13 cellular contexts compared by ENCODE assay signal in genomic region chr10:71323407-71323806, GRCh38. TPM values are rescaled to one million over a fixed set of nuclear protein-coding genes. Genes with fewer than 3 reads are reported as not detected.
DNase-seq lines count a peak whose midpoint lies in the region; ATAC-seq, FAIRE-seq and TF ChIP-seq lines count a peak whose summit lies in the region.
"Had no signal": no experiment of that assay in that cellular context is flagged by ENCODE, and none has a peak within 500 bp of the region (broad histone marks: within the 10 kb centered on the region; RNA-seq: fewer than 3 reads in every experiment).

No MANE protein-coding gene starts in this region.

- BruUV-seq in GM12878 (replicated peaks; lab: Mats Ljungman, UMichigan): no TSS peak

- peak; percentile 27 for FAIRE-seq in GM12878 (lab: Jason Lieb, UNC)

- no peak for TF ChIP-seq EP300 in GM12878 (IDR thresholded peaks at IDR 0.05; ENCODE audit: borderline replicate concordance in 1 of 2, control insufficient read depth in 1 of 2, low read depth in 2 of 2, low read length in 2 of 2)

- H3K27me3 ChIP-seq in Karpas-422 (ENCODE audit: low read length): no peaks in the 10 kb centered on the region
- no peaks in the 10 kb centered on the region for H3K27me3 ChIP-seq in GM12878 (replicated peaks in 1 of 2; ENCODE audit: control insufficient read depth in 2 of 2, insufficient read depth in 2 of 2, low read length in 1 of 2)
- no peaks in the 10 kb centered on the region for H3K27me3 ChIP-seq in osteoblast (ENCODE audit: insufficient read depth, low read length)
- H3K27me3 ChIP-seq in esophagus squamous epithelium: no peaks in the 10 kb centered on the region
- H3K27me3 ChIP-seq: spleen, stomach had no signal

- intact Hi-C loops in GM12878 (cut with micrococcal nuclease; ENCODE audit: unreplicated experiment) (no loop called here), esophagus squamous epithelium (cut with DNase I) (loop anchor here (10.0 kb wide), 1 partner anchor 491 kb away; no protein-coding TSS in a partner anchor)

- peak; percentile 18 for DNase-seq in activated CD4-positive, alpha-beta T cell treated with anti-CD3 and anti-CD28 coated beads, Interleukin-2, amount 10 ng/mL, durations not matched to agents 7 days and 5 days
- no peak for DNase-seq in activated CD4-positive, alpha-beta T cell treated with anti-CD3 and anti-CD28 coated beads for 4 hours
- peak; percentile 77 for DNase-seq in Karpas-422
- DNase-seq in GM12878 (ENCODE audit: low read depth, low spot score): no peak
- peak; percentile 94 for DNase-seq in osteoblast (ENCODE audit: insufficient read length, low spot score, missing footprints)
- no peak for DNase-seq in esophagus squamous epithelium (lab: John Stamatoyannopoulos, UW)
- DNase-seq: activated CD4-positive, alpha-beta T cell treated with anti-CD3 and anti-CD28 coated beads, Interleukin-2, amount 50 U/mL, for 4 hours; CD4-positive, alpha-beta T cell; spleen; stomach had no signal

- H3K4me1 Mint-ChIP-seq in activated CD4-positive, alpha-beta T cell treated with anti-CD3 and anti-CD28 coated beads, Interleukin-2, amount 10 ng/mL, durations not matched to agents 7 days and 5 days: peaks cover 17% of the 10 kb centered on the region
- peaks cover 9% of the 10 kb centered on the region for H3K4me1 Mint-ChIP-seq in activated T-helper 17 cell treated with anti-CD3 and anti-CD28 coated beads, Interleukin-2, amount 50 U/mL, for 72 hours

- H4K20me1 ChIP-seq in Karpas-422 (ENCODE audit: insufficient read depth, low read depth, low read length) (no peaks in the 10 kb centered on the region), GM12878 (ENCODE audit: control insufficient read depth, insufficient read depth) (no peaks in the 10 kb centered on the region), osteoblast (ENCODE audit: insufficient read depth, low read length) (no peaks in the 10 kb centered on the region)

- WGBS in GM12878 (ENCODE audit: insufficient coverage, insufficient replicate concordance, low lambda C conversion rate, missing lambda C conversion rate): 63% methylated on average over 4 of the region's 4 CpGs
- 89 to 91% methylated on average over 4 of the region's 4 CpGs for WGBS in esophagus squamous epithelium, 2 donors

- in situ Hi-C loops in GM12878 (cut with MboI): loop anchor here (5.0 kb wide), 1 partner anchor 34 kb away; no protein-coding TSS in a partner anchor

- no peak overlapping the region for H3K4me3 Mint-ChIP-seq in activated CD4-positive, alpha-beta T cell treated with anti-CD3 and anti-CD28 coated beads, Interleukin-2, amount 10 ng/mL, durations not matched to agents 7 days and 5 days
- H3K4me3 Mint-ChIP-seq in activated T-helper 17 cell treated with anti-CD3 and anti-CD28 coated beads, Interleukin-2, amount 50 U/mL, for 72 hours: no peak overlapping the region
- H3K4me3 Mint-ChIP-seq: brain; CD4-positive, alpha-beta T cell had no signal

- no peak overlapping the region for H3K27ac Mint-ChIP-seq in activated CD4-positive, alpha-beta T cell treated with anti-CD3 and anti-CD28 coated beads, Interleukin-2, amount 10 ng/mL, durations not matched to agents 7 days and 5 days
- no peak overlapping the region for H3K27ac Mint-ChIP-seq in activated T-helper 17 cell treated with anti-CD3 and anti-CD28 coated beads, Interleukin-2, amount 50 U/mL, for 72 hours
- H3K27ac Mint-ChIP-seq: CD4-positive, alpha-beta T cell had no signal

- H3K4me2 ChIP-seq in Karpas-422 (ENCODE audit: low read depth, low read length, poor library complexity, severe bottlenecking) (no peak overlapping the region), GM12878 (ENCODE audit: control insufficient read depth, insufficient read depth) (no peak overlapping the region), osteoblast (ENCODE audit: insufficient read depth, low read length) (no peak overlapping the region)

- ATAC-seq in GM12878 (no peak), HG03039 (IDR thresholded peaks at IDR 0.05; ENCODE audit: unreplicated experiment) (no peak)
- no peak for ATAC-seq in activated T-helper 17 cell treated with anti-CD3 and anti-CD28 coated beads, Interleukin-2, amount 50 U/mL, for 72 hours (replicated peaks)

- H3K36me3 ChIP-seq in Karpas-422 (ENCODE audit: insufficient read depth, low read length): no peaks in the 10 kb centered on the region
- no peaks in the 10 kb centered on the region; a peak in 2 of 4 replicates for H3K36me3 ChIP-seq in GM12878 (ENCODE audit: control insufficient read depth in 2 of 2, insufficient read depth in 2 of 2, low read length in 1 of 2)
- peaks cover 3% of the 10 kb centered on the region for H3K36me3 ChIP-seq in osteoblast (ENCODE audit: insufficient read depth, low read length)
- H3K36me3 ChIP-seq in esophagus squamous epithelium: peaks cover 0 to 50% (median 0%) of the 10 kb centered on the region in 3 donors

- CTCF ChIA-PET in activated CD4-positive, alpha-beta T cell treated with anti-CD3 and anti-CD28 coated beads, Interleukin-2, amount 10 ng/mL, durations not matched to agents 7 days and 5 days (lab: Charles Lee): no interaction called here
- CTCF ChIA-PET in GM12878 (lab: Yijun Ruan, JAX): interaction anchor here (0.9 to 11.1 kb wide), 5 partner anchors 9 to 247 kb away, joined by 3 to 359 read pairs (median 3); no protein-coding TSS in a partner anchor

- peaks cover 10% of the 10 kb centered on the region for H3K4me1 ChIP-seq in Karpas-422 (ENCODE audit: low read length)
- H3K4me1 ChIP-seq in GM12878 (ENCODE audit: control insufficient read depth, insufficient read depth, low read length): peaks cover 8% of the 10 kb centered on the region
- H3K4me1 ChIP-seq in osteoblast (ENCODE audit: insufficient read depth, low read length): peaks cover 6% of the 10 kb centered on the region
- peaks cover 6 to 30% (median 12%) of the 10 kb centered on the region in 3 donors for H3K4me1 ChIP-seq in esophagus squamous epithelium

- no peaks in the 10 kb centered on the region for H3K9me3 ChIP-seq in Karpas-422 (ENCODE audit: low read length)
- no peaks in the 10 kb centered on the region for H3K9me3 ChIP-seq in GM12878 (replicated peaks; ENCODE audit: control insufficient read depth, insufficient read depth, low read length)
- no peaks in the 10 kb centered on the region for H3K9me3 ChIP-seq in osteoblast (ENCODE audit: low read depth, low read length)
- H3K9me3 ChIP-seq in esophagus squamous epithelium: no peaks in the 10 kb centered on the region
- H3K9me3 ChIP-seq: spleen, stomach had no signal

- no peak overlapping the region for H3K4me3 ChIP-seq in Karpas-422 (ENCODE audit: low read length)
- no peak overlapping the region for H3K4me3 ChIP-seq in GM12878
- no peak overlapping the region for H3K4me3 ChIP-seq in osteoblast (ENCODE audit: insufficient read depth, low read length)
- no peak overlapping the region for H3K4me3 ChIP-seq in esophagus squamous epithelium
- H3K4me3 ChIP-seq: spleen, stomach had no signal

- H2AFZ ChIP-seq in Karpas-422 (ENCODE audit: low read length): peak overlapping the region; percentile 36; the same call in 1 of the 2 replicates
- H2AFZ ChIP-seq in GM12878 (ENCODE audit: control insufficient read depth, low read depth, low read length): peak overlapping the region; percentile 24; the same call in 1 of the 2 replicates
- H2AFZ ChIP-seq in osteoblast (ENCODE audit: low read length): no peak overlapping the region

- no peak for TF ChIP-seq RAD21 in GM12878 (IDR thresholded peaks at IDR 0.05; ENCODE audit: insufficient read depth, low read depth, low read length)

- no peaks in the 10 kb centered on the region for H3K27me3 Mint-ChIP-seq in activated CD4-positive, alpha-beta T cell treated with anti-CD3 and anti-CD28 coated beads, Interleukin-2, amount 10 ng/mL, durations not matched to agents 7 days and 5 days
- no peaks in the 10 kb centered on the region for H3K27me3 Mint-ChIP-seq in activated T-helper 17 cell treated with anti-CD3 and anti-CD28 coated beads, Interleukin-2, amount 50 U/mL, for 72 hours
- H3K27me3 Mint-ChIP-seq: CD4-positive, alpha-beta T cell had no signal

- SMC1A ChIA-PET in GM12878 (lab: Charles Lee; ENCODE audit: uncharacterized antibody, unreplicated experiment): interaction anchor here (1.0 to 14.0 kb wide), 5 partner anchors 14 to 375 kb away, joined by 3 to 249 read pairs (median 4); no protein-coding TSS in a partner anchor

- TF ChIP-seq CTCF in GM12878 (IDR thresholded peaks at IDR 0.05 in 2 of 3, conservative IDR thresholded peaks at IDR 0.05 in 1 of 3; ENCODE audit: control insufficient read depth in 2 of 3, extremely low read depth in 1 of 3, insufficient read depth in 1 of 3, low read depth in 3 of 3, low read length in 3 of 3): no peak
- TF ChIP-seq CTCF in osteoblast (IDR thresholded peaks at IDR 0.05; ENCODE audit: extremely low read depth, low read depth, low read length): no peak
- no peak for TF ChIP-seq CTCF in esophagus squamous epithelium (IDR thresholded peaks at IDR 0.05)

- peaks cover 15% of the 10 kb centered on the region for H3K36me3 Mint-ChIP-seq in activated CD4-positive, alpha-beta T cell treated with anti-CD3 and anti-CD28 coated beads, Interleukin-2, amount 10 ng/mL, durations not matched to agents 7 days and 5 days (ENCODE audit: low read depth)
- H3K36me3 Mint-ChIP-seq in activated T-helper 17 cell treated with anti-CD3 and anti-CD28 coated beads, Interleukin-2, amount 50 U/mL, for 72 hours (ENCODE audit: low read depth): peaks cover 22% of the 10 kb centered on the region

- H3K27ac ChIP-seq in Karpas-422 (ENCODE audit: low read length) (no peak overlapping the region), GM12878 (ENCODE audit: control insufficient read depth, insufficient read depth) (no peak overlapping the region), osteoblast (ENCODE audit: low read depth, low read length) (no peak overlapping the region), esophagus squamous epithelium (no peak overlapping the region)
- H3K27ac ChIP-seq: spleen, stomach had no signal

- POLR2A ChIA-PET in activated CD4-positive, alpha-beta T cell treated with anti-CD3 and anti-CD28 coated beads, Interleukin-2, amount 10 ng/mL, durations not matched to agents 7 days and 5 days (lab: Charles Lee): no interaction called here
- POLR2A ChIA-PET in GM12878 (lab: Charles Lee): interaction anchor here (1.5 kb wide), 1 partner anchor 11 kb away, joined by 6 read pairs; no protein-coding TSS in a partner anchor

- TF ChIP-seq POLR2A in GM12878 (IDR thresholded peaks at IDR 0.05; ENCODE audit: low read depth, low read length): no peak
- no peak for TF ChIP-seq POLR2A in esophagus squamous epithelium (IDR thresholded peaks at IDR 0.05)

- H3K9me3 Mint-ChIP-seq in activated CD4-positive, alpha-beta T cell treated with anti-CD3 and anti-CD28 coated beads, Interleukin-2, amount 10 ng/mL, durations not matched to agents 7 days and 5 days: no peaks in the 10 kb centered on the region
- H3K9me3 Mint-ChIP-seq in activated T-helper 17 cell treated with anti-CD3 and anti-CD28 coated beads, Interleukin-2, amount 50 U/mL, for 72 hours: no peaks in the 10 kb centered on the region
- H3K9me3 Mint-ChIP-seq: brain; CD4-positive, alpha-beta T cell had no signal

- no peaks in the 10 kb centered on the region for H3K79me2 ChIP-seq in Karpas-422 (ENCODE audit: low read length)
- no peaks in the 10 kb centered on the region for H3K79me2 ChIP-seq in GM12878 (ENCODE audit: control insufficient read depth, insufficient read depth, low read length)
- H3K79me2 ChIP-seq in osteoblast (ENCODE audit: insufficient read depth, low read length): no peaks in the 10 kb centered on the region

- no peaks in the 10 kb centered on the region for H3K9me2 ChIP-seq in Karpas-422 (replicated peaks; ENCODE audit: insufficient read depth, low read length)

- H3K9ac ChIP-seq in Karpas-422 (ENCODE audit: low read length) (no peak overlapping the region), GM12878 (ENCODE audit: control insufficient read depth, insufficient read depth, low read length) (no peak overlapping the region)

- RAD21 ChIA-PET in GM12878 (lab: Charles Lee; ENCODE audit: unreplicated experiment): interaction anchor here (1.3 kb wide), 1 partner anchor 573 kb away, joined by 3 read pairs; no protein-coding TSS in a partner anchor

RNA-seq across cellular contexts. Expression of gene SLC29A3, which starts 4.3 kb away (rescaled TPM):
- total RNA-seq in activated CD4-positive, alpha-beta T cell treated with anti-CD3 and anti-CD28 coated beads, Interleukin-2, amount 10 ng/mL, durations not matched to agents 7 days and 5 days: 1 to 10 TPM; 2.4 to 3.4 TPM
- total RNA-seq in Karpas-422 (2014; rRNA removed; shearing (Covaris generic); ENCODE audit: low replicate concordance): 3.4 and 3.5 TPM in 2 replicates
- 6.6 and 7.2 TPM in 2 replicates for total RNA-seq in GM12878 (2013; cell fraction: nucleolus; rRNA removed)
- total RNA-seq in GM12878 (2014; rRNA removed) (1.5 and 1.8 TPM in 2 replicates), GM12878 (2014; rRNA removed; fragmentation: Illumina TruSeq; extraction: Trizol) (1.5 and 1.6 TPM in 2 replicates), GM12878 (2021) (3.2 and 3.6 TPM in 2 replicates), osteoblast (2.5 and 3.8 TPM in 2 replicates), esophagus squamous epithelium (1 to 10 TPM in 3 of 4 donors, under 1 TPM in 1; 0.87 to 3.1 (median 2.3) TPM)
- 1.1 TPM for polyA plus RNA-seq in GM12878 (2011; ENCODE audit: low read depth)
- polyA plus RNA-seq in GM12878 (2011; rRNA removed) (1.5 and 2.8 TPM in 2 replicates), GM12878 (2014; fragmentation: Illumina TruSeq; extraction: Trizol) (3.1 and 3.2 TPM in 2 replicates), GM12878 (2014; fragmentation: Nextera tagmentation; extraction: Ambion mirVana) (1 to 10 TPM; 2.1 to 2.5 TPM), GM12878 (2014; rRNA removed) (1.8 and 2.0 TPM in 2 replicates), GM12878 (2016; fragmentation: Nextera tagmentation; extraction: Ambion mirVana) (1 to 10 TPM; 3.1 to 4.0 TPM)
- polyA plus RNA-seq in GM12878 (2011; cell fraction: cytosol; rRNA removed): 3.7 and 4.2 TPM in 2 replicates
- 3.5 and 4.4 TPM in 2 replicates for polyA plus RNA-seq in GM12878 (2011; cell fraction: nucleus; rRNA removed)
- polyA plus RNA-seq in GM12878 (2012): 1.6 TPM in 2 replicates
- 3.8 and 4.7 TPM in 2 replicates for polyA minus RNA-seq in GM12878 (2011; rRNA and poly(A)+ RNA removed)
- polyA minus RNA-seq in GM12878 (2011; cell fraction: cytosol; rRNA and poly(A)+ RNA removed): 1.1 and 3.2 TPM in 2 replicates
- 2.8 and 4.5 TPM in 2 replicates for polyA minus RNA-seq in GM12878 (2011; cell fraction: nucleus; rRNA and poly(A)+ RNA removed)
- 1 to 10 TPM; 2.7 to 3.4 TPM for total RNA-seq in activated T-helper 17 cell treated with anti-CD3 and anti-CD28 coated beads, Interleukin-2, amount 50 U/mL, for 72 hours

Comparison
In these comparisons a context has a peak if more than half of its experiments do, and no peak if none do; other contexts are left out.
1. DNase-seq: peak in activated CD4-positive, alpha-beta T cell treated with anti-CD3 and anti-CD28 coated beads, Interleukin-2, amount 10 ng/mL, durations not matched to agents 7 days and 5 days (single experiment), Karpas-422 (single experiment) and osteoblast (single experiment); none in activated CD4-positive, alpha-beta T cell treated with anti-CD3 and anti-CD28 coated beads for 4 hours (0 of 2), GM12878 (single experiment) and esophagus squamous epithelium (single experiment).